In the genomic region with DNA sequence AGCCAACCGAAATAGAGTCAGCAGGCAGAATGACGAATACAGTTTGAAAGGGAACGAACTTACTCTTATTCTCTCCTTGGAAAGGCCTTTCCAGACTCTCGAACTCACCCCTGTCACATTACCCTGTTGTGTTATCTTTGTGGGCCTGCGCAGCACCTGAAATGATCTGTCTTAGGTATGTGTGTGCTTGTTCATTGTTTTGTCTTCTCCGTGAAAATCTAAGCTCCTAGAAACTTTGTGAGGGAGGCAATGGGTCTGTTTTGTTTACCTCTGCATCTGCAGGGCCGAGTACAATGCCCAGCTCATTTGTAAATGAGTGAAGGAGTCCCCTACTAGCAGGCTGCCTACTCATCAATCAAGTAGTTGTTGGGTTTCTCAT, we compare ENCODE assay signal across 8 cellular contexts. TPM values are rescaled to one million over a fixed set of nuclear protein-coding genes. Genes with fewer than 3 reads are reported as not detected.
DNase-seq lines count a peak whose midpoint lies in the region; ATAC-seq and TF ChIP-seq lines count a peak whose summit lies in the region.

No MANE protein-coding gene starts in this region.

- H3K9me3 ChIP-seq in RWPE2 (ENCODE audit: severe bottlenecking) (no peaks in the 10 kb centered on the region), testis (no peaks in the 10 kb centered on the region)

- no peak for TF ChIP-seq POLR2A in testis (IDR thresholded peaks at IDR 0.05)

- in situ Hi-C loops in ACHN (cut with HindIII; ENCODE audit: low pct_ligation_motif_present, low pct_unique_long_range_greater_than_20kb, low sequenced_read_pairs) = no loop called here

- DNase-seq in NCI-H510A treated with DMSO at 0.1 percent for 48 hours (lab: John Stamatoyannopoulos, UW) (peak; percentile 62), NCI-H510A (lab: John Stamatoyannopoulos, UW) (no peak), RWPE2 (ENCODE audit: low spot score) (no peak), kidney epithelial cell (ENCODE audit: low read depth) (no peak), testis (no peak), ACHN (no peak), NCI-H2171 treated with DMSO at 0.1 percent for 48 hours (lab: John Stamatoyannopoulos, UW) (no peak)
- DNase-seq in activated CD4-positive, alpha-beta T cell treated with anti-CD3 and anti-CD28 coated beads, Interleukin-2, amount 50 U/mL, for 4 hours = no peak

- H3K4me1 ChIP-seq in RWPE2 (ENCODE audit: insufficient read depth, poor library complexity, severe bottlenecking) (no peaks in the 10 kb centered on the region), testis (no peaks in the 10 kb centered on the region)

- H3K27me3 ChIP-seq in RWPE2 (ENCODE audit: insufficient read depth, poor library complexity, severe bottlenecking) (no peaks in the 10 kb centered on the region), kidney epithelial cell (ENCODE audit: control insufficient read depth, insufficient read depth, low read length) (no peaks in the 10 kb centered on the region), testis (no peaks in the 10 kb centered on the region)

- intact Hi-C loops in testis (cut with DNase I; ENCODE audit: low total_unique reads) = no loop called here

- TF ChIP-seq CTCF in RWPE2 (IDR thresholded peaks at IDR 0.05; ENCODE audit: poor library complexity, severe bottlenecking) (no peak), kidney epithelial cell (IDR thresholded peaks at IDR 0.05; ENCODE audit: insufficient read depth, low read length, poor library complexity, severe bottlenecking) (no peak), testis (IDR thresholded peaks at IDR 0.05) (no peak)

- H3K27ac ChIP-seq in RWPE2 (ENCODE audit: poor library complexity, severe bottlenecking) = no peak overlapping the region
- peak overlapping the region in 1 of 2 donors; percentile 68 for H3K27ac ChIP-seq in testis

- WGBS in testis, 2 donors = 24 to 29% methylated on average over 7 of the region's 7 CpGs

- H3K4me3 ChIP-seq in RWPE2 (ENCODE audit: severe bottlenecking) (no peak overlapping the region), kidney epithelial cell (ENCODE audit: low read depth, low read length) (peak overlapping the region; percentile 19), testis (peak overlapping the region; percentile 44 to 48)

- no peaks in the 10 kb centered on the region for H3K36me3 ChIP-seq in RWPE2 (ENCODE audit: low read depth)
- H3K36me3 ChIP-seq in kidney epithelial cell (ENCODE audit: control insufficient read depth, insufficient read depth, low read length) = no peaks in the 10 kb centered on the region
- H3K36me3 ChIP-seq in testis (ENCODE audit: low read depth, missing control alignments) = no peaks in the 10 kb centered on the region

- peak; percentile 21; the same call in 2 of the 3 replicates for ATAC-seq in RWPE2 (ENCODE audit: low read depth)

RNA-seq across cellular contexts. Expression of a gene that starts 19.6 kb away (rescaled TPM):
- total RNA-seq in kidney epithelial cell (346 and 448 TPM in 2 replicates), testis (100 to 1,000 TPM; 285 to 298 TPM)
- 256 TPM for polyA plus RNA-seq in testis (ENCODE audit: insufficient read depth, low read depth, low replicate concordance)

RNA-seq across cellular contexts. Expression of a gene that starts 23.8 kb away (rescaled TPM):
- total RNA-seq in kidney epithelial cell (not detected in 2 replicates), testis (10 to 100 TPM; 33.4 to 36.4 TPM)
- 108 TPM for polyA plus RNA-seq in testis (ENCODE audit: insufficient read depth, low read depth, low replicate concordance)

Comparison
In these comparisons a context has a peak if more than half of its experiments do, and no peak if none do; other contexts are left out.
1. RNA of a gene that starts 23.8 kb away (total RNA-seq): 33.4 to 36.4 TPM in testis; not detected in kidney epithelial cell; every median in the first group is over 10 times any median in the second.